11 cellular contexts compared by ENCODE assay signal in genomic region chr2:201228912-201229290, GRCh38. TPM values are rescaled to one million over a fixed set of nuclear protein-coding genes. Genes with fewer than 3 reads are reported as not detected.
A peak's percentile ranks its signal among the peaks of the same experiment; 100 is the strongest.
DNase-seq lines count a peak whose midpoint lies in the region; ATAC-seq, FAIRE-seq and TF ChIP-seq lines count a peak whose summit lies in the region.
"Had no signal": no experiment of that assay in that cellular context is flagged by ENCODE, and none has a peak within 500 bp of the region (broad histone marks: within the 10 kb centered on the region; RNA-seq: fewer than 3 reads in every experiment).

No MANE protein-coding gene starts in this region.

- H3K27me3 ChIP-seq in H1 (replicated peaks in 1 of 4; ENCODE audit: control insufficient read depth in 3 of 4, extremely low read depth in 1 of 4, insufficient read depth in 3 of 4, low read length in 3 of 4) = no peaks in the 10 kb centered on the region; a peak in 2 of 7 replicates

- no peak for FAIRE-seq in H1 (lab: Jason Lieb, UNC)

- POLR2A ChIA-PET in H1 (lab: Charles Lee; ENCODE audit: partially characterized antibody) = no interaction called here

- H4K20me1 ChIP-seq in H1 (replicated peaks in 1 of 2; ENCODE audit: control insufficient read depth in 1 of 2, insufficient read depth in 2 of 2, low read length in 2 of 2) = no peaks in the 10 kb centered on the region

- H3K27ac ChIP-seq in H1 (ENCODE audit: low read depth, low read length) = no peak overlapping the region
- H3K27ac ChIP-seq: prostate gland had no signal

- TF ChIP-seq RAD21 in H1 (IDR thresholded peaks at IDR 0.05 in 1 of 2, conservative IDR thresholded peaks at IDR 0.05 in 1 of 2; ENCODE audit: low read depth in 2 of 2, low read length in 2 of 2) = no peak

- no peak overlapping the region for H3K9ac ChIP-seq in H1 (replicated peaks in 1 of 4; ENCODE audit: extremely low read depth in 1 of 4, low read depth in 3 of 4, low read length in 3 of 4)

- H3K4me3 Mint-ChIP-seq in activated naive CD4-positive, alpha-beta T cell treated with anti-CD3 and anti-CD28 coated beads, Interleukin-2, amount 10 ng/mL, durations not matched to agents 7 days and 5 days = peak overlapping the region; percentile 59
- no peak overlapping the region for H3K4me3 Mint-ChIP-seq in stimulated activated memory B cell treated with anti-CD40 and anti-IgM and Interleukin-4, amounts not matched to agents 10 μg/mL and 1 μg/mL and 100 μg/mL, for 72 hours

- ATAC-seq in stimulated activated memory B cell treated with anti-CD40 and anti-IgM and Interleukin-4, amounts not matched to agents 10 μg/mL and 1 μg/mL and 100 μg/mL, for 72 hours = no peak

- H3K4me2 ChIP-seq in H1 (ENCODE audit: insufficient read depth in 1 of 2, low read depth in 2 of 2, low read length in 2 of 2) = no peak overlapping the region

- no peaks in the 10 kb centered on the region for H3K36me3 ChIP-seq in H1 (ENCODE audit: control insufficient read depth in 2 of 4, insufficient read depth in 4 of 4, low read length in 3 of 4)
- H3K36me3 ChIP-seq: prostate gland had no signal

- H3K23me2 ChIP-seq in H1 (ENCODE audit: low read depth, low read length) = no peaks in the 10 kb centered on the region; the same call in 1 of the 2 replicates

- CTCF ChIA-PET in activated naive CD4-positive, alpha-beta T cell treated with anti-CD3 and anti-CD28 coated beads, Interleukin-2, amount 10 ng/mL, durations not matched to agents 7 days and 5 days (lab: Charles Lee) = interaction anchor here (0.6 to 3.8 kb wide), 6 partner anchors 34 to 1048 kb away, joined by 3 to 40 read pairs (median 6); partner anchors contain the start of gene CASP10
- CTCF ChIA-PET in H1 (lab: Charles Lee; ENCODE audit: partially characterized antibody) = interaction anchor here (1.5 to 2.2 kb wide), 2 partner anchors 8 to 18 kb away, joined by 3 to 9 read pairs; no protein-coding TSS in a partner anchor

- peaks cover 12% of the 10 kb centered on the region for H3K36me3 Mint-ChIP-seq in activated naive CD4-positive, alpha-beta T cell treated with anti-CD3 and anti-CD28 coated beads, Interleukin-2, amount 10 ng/mL, durations not matched to agents 7 days and 5 days
- H3K36me3 Mint-ChIP-seq in stimulated activated memory B cell treated with anti-CD40 and anti-IgM and Interleukin-4, amounts not matched to agents 10 μg/mL and 1 μg/mL and 100 μg/mL, for 72 hours = no peaks in the 10 kb centered on the region

- no peak overlapping the region for H2BK120ac ChIP-seq in H1 (replicated peaks; ENCODE audit: low read depth, low read length)

- no peaks in the 10 kb centered on the region for H3K9me3 ChIP-seq in H1 (ENCODE audit: insufficient read depth in 2 of 2, low read depth in 1 of 2, low read length in 1 of 2)
- H3K9me3 ChIP-seq: prostate gland had no signal

- no peak overlapping the region for H3K56ac ChIP-seq in H1 (replicated peaks; ENCODE audit: insufficient read length, low read depth, low read length)

- H3K4me1 Mint-ChIP-seq in activated naive CD4-positive, alpha-beta T cell treated with anti-CD3 and anti-CD28 coated beads, Interleukin-2, amount 10 ng/mL, durations not matched to agents 7 days and 5 days = peaks cover 65% of the 10 kb centered on the region
- peaks cover 23% of the 10 kb centered on the region for H3K4me1 Mint-ChIP-seq in stimulated activated memory B cell treated with anti-CD40 and anti-IgM and Interleukin-4, amounts not matched to agents 10 μg/mL and 1 μg/mL and 100 μg/mL, for 72 hours

- no peak for TF ChIP-seq EP300 in H1 (IDR thresholded peaks at IDR 0.05; ENCODE audit: borderline replicate concordance in 1 of 2, low read depth in 2 of 2, low read length in 2 of 2)

- no peak overlapping the region for H2BK15ac ChIP-seq in H1 (ENCODE audit: low read length)

- no peaks in the 10 kb centered on the region for H3K27me3 Mint-ChIP-seq in activated naive CD4-positive, alpha-beta T cell treated with anti-CD3 and anti-CD28 coated beads, Interleukin-2, amount 10 ng/mL, durations not matched to agents 7 days and 5 days
- H3K27me3 Mint-ChIP-seq in stimulated activated memory B cell treated with anti-CD40 and anti-IgM and Interleukin-4, amounts not matched to agents 10 μg/mL and 1 μg/mL and 100 μg/mL, for 72 hours = no peaks in the 10 kb centered on the region

- peak overlapping the region; percentile 90 for H3K27ac Mint-ChIP-seq in activated naive CD4-positive, alpha-beta T cell treated with anti-CD3 and anti-CD28 coated beads, Interleukin-2, amount 10 ng/mL, durations not matched to agents 7 days and 5 days
- H3K27ac Mint-ChIP-seq in stimulated activated memory B cell treated with anti-CD40 and anti-IgM and Interleukin-4, amounts not matched to agents 10 μg/mL and 1 μg/mL and 100 μg/mL, for 72 hours = peak overlapping the region; percentile 13

- H3K23ac ChIP-seq in H1 (ENCODE audit: insufficient read length) = no peak overlapping the region

- no peaks in the 10 kb centered on the region for H3K9me3 Mint-ChIP-seq in activated naive CD4-positive, alpha-beta T cell treated with anti-CD3 and anti-CD28 coated beads, Interleukin-2, amount 10 ng/mL, durations not matched to agents 7 days and 5 days
- H3K9me3 Mint-ChIP-seq in stimulated activated memory B cell treated with anti-CD40 and anti-IgM and Interleukin-4, amounts not matched to agents 10 μg/mL and 1 μg/mL and 100 μg/mL, for 72 hours = no peaks in the 10 kb centered on the region

- H2AK5ac ChIP-seq in H1 (ENCODE audit: low read depth, low read length) = no peak overlapping the region

- DNase-seq in activated naive CD4-positive, alpha-beta T cell treated with anti-CD3 and anti-CD28 coated beads, Interleukin-2, amount 10 ng/mL, durations not matched to agents 7 days and 5 days = peak; percentile 49
- no peak for DNase-seq in activated naive CD4-positive, alpha-beta T cell (lab: John Stamatoyannopoulos, UW)
- DNase-seq in RPMI8226 (peak; percentile 32), H1 (ENCODE audit: low read depth in 1 of 2, low spot score in 2 of 2) (no peak), foreskin fibroblast (no peak), islet precursor cell (no peak), H4 (ENCODE audit: low spot score) (no peak)
- DNase-seq: aorta, NCI-H524 had no signal

- H4K5ac ChIP-seq in H1 (ENCODE audit: insufficient read length, low read depth, low read length) = no peak overlapping the region

- TF ChIP-seq CTCF in H1 (IDR thresholded peaks at IDR 0.05; ENCODE audit: control extremely low read depth in 1 of 3, insufficient read depth in 1 of 3, low read depth in 1 of 3, low read length in 3 of 3) (no peak), foreskin fibroblast (IDR thresholded peaks at IDR 0.05; ENCODE audit: low read depth, low read length) (no peak)

- H2AFZ ChIP-seq in H1 (ENCODE audit: low read length) = no peak overlapping the region; the same call in 1 of the 2 replicates

- no peak overlapping the region for H3K18ac ChIP-seq in H1 (ENCODE audit: extremely low read depth, low read length)

- WGBS in H1 (ENCODE audit: extremely low coverage in 1 of 2, insufficient coverage in 1 of 2, insufficient read length in 1 of 2, insufficient replicate concordance in 2 of 2, low coverage in 1 of 2, low lambda C conversion rate in 2 of 2, missing lambda C conversion rate in 1 of 2), 2 experiments = 90% methylated on average over 12 of the region's 12 CpGs; no CpG with 5 or more reads in 1 of the 2 experiments

- no peak overlapping the region for H2BK5ac ChIP-seq in H1 (ENCODE audit: low read depth, low read length)

- H3K4me3 ChIP-seq in H1 (ENCODE audit: extremely low read depth in 1 of 4, insufficient read depth in 2 of 4, low read depth in 3 of 4, low read length in 4 of 4) (no peak overlapping the region), foreskin fibroblast (ENCODE audit: low read depth in 1 of 2, low read length in 2 of 2) (no peak overlapping the region)
- H3K4me3 ChIP-seq: prostate gland had no signal

- no peak for TF ChIP-seq POLR2A in H1 (IDR thresholded peaks at IDR 0.05; ENCODE audit: control extremely low read depth in 1 of 2, low read depth in 2 of 2, low read length in 2 of 2)

- H4K91ac ChIP-seq in H1 (replicated peaks; ENCODE audit: insufficient read length, low read length) = no peak overlapping the region

- peak overlapping the region; percentile 45; the same call in 1 of the 2 replicates for H4K8ac ChIP-seq in H1 (ENCODE audit: extremely low read depth, insufficient read depth, low read length)

- H3K14ac ChIP-seq in H1 (ENCODE audit: insufficient read length) = no peak overlapping the region

- H2BK20ac ChIP-seq in H1 (ENCODE audit: low read length) = no peak overlapping the region

- no peaks in the 10 kb centered on the region; a peak in 1 of 7 replicates for H3K4me1 ChIP-seq in H1 (replicated peaks in 1 of 4; ENCODE audit: control insufficient read depth in 3 of 4, insufficient read depth in 4 of 4, low read length in 3 of 4)
- H3K4me1 ChIP-seq: prostate gland had no signal

- no peak overlapping the region for H2BK12ac ChIP-seq in H1 (ENCODE audit: low read depth, low read length)

- H3K79me1 ChIP-seq in H1 (ENCODE audit: low read depth, low read length) = no peaks in the 10 kb centered on the region

- H3K79me2 ChIP-seq in H1 (ENCODE audit: control insufficient read depth in 1 of 2, insufficient read depth in 2 of 2, low read length in 2 of 2) = no peaks in the 10 kb centered on the region

- H3K4ac ChIP-seq in H1 (replicated peaks; ENCODE audit: insufficient read length, low read depth, low read length) = no peak overlapping the region

TF ChIP-seq in H1, 55 proteins besides CTCF, POLR2A, EP300 and RAD21 (continues in another document):
- TF ChIP-seq CTBP2 (IDR thresholded peaks at IDR 0.05; ENCODE audit: borderline replicate concordance, insufficient read depth, insufficient read length, low read length) = no peak

RNA-seq across cellular contexts. Expression of gene CASP8, which starts 31.4 kb away (rescaled TPM):
- total RNA-seq in H1 (2021; fragmentation: NEBNext Ultra II Directional; extraction: Animal tissue kit (Norgen Biotek cat#: 25700)) = 3.6 and 3.7 TPM in 2 replicates
- polyA plus RNA-seq in H1 (2011; rRNA removed) = 2.3 and 2.8 TPM in 2 replicates
- 3.0 TPM for polyA plus RNA-seq in H1 (2011; cell fraction: cytosol; rRNA removed)
- 2.6 TPM for polyA plus RNA-seq in H1 (2011; cell fraction: nucleus; rRNA removed)
- 3.0 to 5.0 TPM (median 3.7 TPM) in 4 replicates for polyA plus RNA-seq in H1 (2012, experiment 1 of 2)
- 1.2 TPM for polyA plus RNA-seq in H1 (2012, experiment 2 of 2)
- polyA plus RNA-seq in H1 (2013, experiment 1 of 2) = 4.1 TPM
- polyA plus RNA-seq in H1 (2013, experiment 2 of 2) = 3.2 TPM
- polyA minus RNA-seq in H1 (2011; rRNA and poly(A)+ RNA removed) = 4.2 and 4.3 TPM in 2 replicates
- 2.9 TPM for polyA minus RNA-seq in H1 (2011; cell fraction: cytosol; rRNA and poly(A)+ RNA removed)
- polyA minus RNA-seq in H1 (2011; cell fraction: nucleus; rRNA and poly(A)+ RNA removed) = 8.3 TPM
- total RNA-seq in H4 (2014; rRNA removed; shearing (Covaris generic)) = 24.2 and 27.2 TPM in 2 replicates

RNA-seq across cellular contexts. Expression of gene CASP10, which starts 46.0 kb away (rescaled TPM):
- total RNA-seq in H1 (2021; fragmentation: NEBNext Ultra II Directional; extraction: Animal tissue kit (Norgen Biotek cat#: 25700)) = 4.0 and 4.2 TPM in 2 replicates
- polyA plus RNA-seq in H1 (2011; rRNA removed) = 2.0 and 2.3 TPM in 2 replicates
- 2.8 TPM for polyA plus RNA-seq in H1 (2011; cell fraction: cytosol; rRNA removed)
- 2.9 TPM for polyA plus RNA-seq in H1 (2011; cell fraction: nucleus; rRNA removed)
- polyA plus RNA-seq in H1 (2012, experiment 1 of 2) = 2.7 to 3.2 TPM (median 3.0 TPM) in 4 replicates
- polyA plus RNA-seq in H1 (2012, experiment 2 of 2) = 1.2 TPM
- 2.4 TPM for polyA plus RNA-seq in H1 (2013, experiment 1 of 2)
- polyA plus RNA-seq in H1 (2013, experiment 2 of 2) = 1.4 TPM
- 7.1 and 7.9 TPM in 2 replicates for polyA minus RNA-seq in H1 (2011; rRNA and poly(A)+ RNA removed)
- 3.2 TPM for polyA minus RNA-seq in H1 (2011; cell fraction: cytosol; rRNA and poly(A)+ RNA removed)
- 8.9 TPM for polyA minus RNA-seq in H1 (2011; cell fraction: nucleus; rRNA and poly(A)+ RNA removed)
- 1.0 and 1.2 TPM in 2 replicates for total RNA-seq in H4 (2014; rRNA removed; shearing (Covaris generic))

Comparison
In these comparisons a context has a peak if more than half of its experiments do, and no peak if none do; other contexts are left out.
1. DNase-seq: peak in activated naive CD4-positive, alpha-beta T cell treated with anti-CD3 and anti-CD28 coated beads, Interleukin-2, amount 10 ng/mL, durations not matched to agents 7 days and 5 days (single experiment) and RPMI8226 (single experiment); none in activated naive CD4-positive, alpha-beta T cell (0 of 4), H1 (0 of 2), foreskin fibroblast (0 of 2), islet precursor cell (single experiment) and H4 (single experiment).